In the genomic region with DNA sequence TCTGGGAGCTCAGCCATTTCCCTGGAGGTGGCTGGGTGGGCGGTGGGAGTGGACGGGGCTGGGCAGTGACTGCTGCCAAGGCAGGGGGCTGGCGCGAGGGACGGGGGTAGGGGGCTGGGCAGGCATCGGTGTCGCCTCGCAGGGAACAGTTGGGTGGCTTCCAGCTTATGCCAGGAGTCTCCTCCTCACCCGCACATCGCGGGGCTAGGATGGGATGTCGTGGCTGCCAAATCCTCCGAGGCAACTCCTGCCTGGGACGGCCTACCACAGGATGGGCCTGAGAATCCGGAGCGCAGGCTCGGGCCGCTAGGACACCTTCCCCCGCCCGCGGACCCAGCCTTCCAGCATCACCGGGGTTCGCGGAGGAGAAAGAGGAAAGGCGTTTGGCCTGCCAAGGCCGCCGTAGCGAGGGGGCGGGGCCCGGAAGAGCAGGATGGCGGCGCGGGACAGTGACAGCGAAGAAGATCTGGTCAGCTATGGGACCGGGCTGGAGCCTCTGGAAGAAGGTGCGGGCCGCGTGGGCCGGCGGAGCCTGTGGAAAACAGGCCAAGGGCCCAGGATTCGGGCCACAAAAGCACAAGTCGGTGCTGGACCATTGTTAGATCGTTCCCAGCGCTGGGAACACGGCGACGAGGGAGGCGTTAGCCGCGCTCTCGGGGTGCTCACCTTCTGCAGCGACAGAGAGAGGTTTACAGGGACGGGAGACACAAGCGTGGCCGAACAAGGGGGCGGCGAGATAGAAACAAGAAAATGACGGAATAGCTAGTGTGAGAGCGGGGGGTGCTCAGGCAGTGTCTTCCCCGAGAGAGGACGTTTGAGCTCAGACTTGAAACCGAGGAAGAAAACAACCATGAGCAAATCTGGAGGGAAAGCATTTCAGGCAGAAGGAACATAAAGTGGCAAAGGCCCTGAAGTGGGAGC, we compare ENCODE assay signal across 1 cellular context.
TF ChIP-seq lines count a peak whose summit lies in the region.

A gene with protein sequence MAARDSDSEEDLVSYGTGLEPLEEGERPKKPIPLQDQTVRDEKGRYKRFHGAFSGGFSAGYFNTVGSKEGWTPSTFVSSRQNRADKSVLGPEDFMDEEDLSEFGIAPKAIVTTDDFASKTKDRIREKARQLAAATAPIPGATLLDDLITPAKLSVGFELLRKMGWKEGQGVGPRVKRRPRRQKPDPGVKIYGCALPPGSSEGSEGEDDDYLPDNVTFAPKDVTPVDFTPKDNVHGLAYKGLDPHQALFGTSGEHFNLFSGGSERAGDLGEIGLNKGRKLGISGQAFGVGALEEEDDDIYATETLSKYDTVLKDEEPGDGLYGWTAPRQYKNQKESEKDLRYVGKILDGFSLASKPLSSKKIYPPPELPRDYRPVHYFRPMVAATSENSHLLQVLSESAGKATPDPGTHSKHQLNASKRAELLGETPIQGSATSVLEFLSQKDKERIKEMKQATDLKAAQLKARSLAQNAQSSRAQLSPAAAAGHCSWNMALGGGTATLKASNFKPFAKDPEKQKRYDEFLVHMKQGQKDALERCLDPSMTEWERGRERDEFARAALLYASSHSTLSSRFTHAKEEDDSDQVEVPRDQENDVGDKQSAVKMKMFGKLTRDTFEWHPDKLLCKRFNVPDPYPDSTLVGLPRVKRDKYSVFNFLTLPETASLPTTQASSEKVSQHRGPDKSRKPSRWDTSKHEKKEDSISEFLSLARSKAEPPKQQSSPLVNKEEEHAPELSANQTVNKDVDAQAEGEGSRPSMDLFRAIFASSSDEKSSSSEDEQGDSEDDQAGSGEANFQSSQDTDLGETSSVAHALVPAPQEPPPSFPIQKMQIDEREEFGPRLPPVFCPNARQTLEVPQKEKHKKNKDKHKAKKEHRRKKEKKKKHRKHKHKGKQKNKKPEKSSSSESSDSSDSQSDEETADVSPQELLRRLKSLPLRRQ (plus strand): TSS at position 421 of the 921 bp plus-strand sequence. CDS start 13 bp downstream, at position 434.

TF ChIP-seq in HEK293, 187 proteins besides CTCF, POLR2A, EP300 and RAD21 (continued from another document):
- peak; percentile 55 for TF ChIP-seq OSR2 (tag by site-specific recombination; IDR thresholded peaks at IDR 0.05)
- TF ChIP-seq ZNF747 (tag by site-specific recombination; IDR thresholded peaks at IDR 0.05): no peak
- no peak for TF ChIP-seq ZNF585B (tag by site-specific recombination; IDR thresholded peaks at IDR 0.05)
- TF ChIP-seq ZBTB7A (tag by site-specific recombination; IDR thresholded peaks at IDR 0.05; ENCODE audit: low read depth): no peak; the same call in 1 of the 2 replicates
- TF ChIP-seq ZBTB8A (tag by site-specific recombination; IDR thresholded peaks at IDR 0.05): peak; percentile 90
- TF ChIP-seq ZNF639 (tag by site-specific recombination; IDR thresholded peaks at IDR 0.05): peak; percentile 93
TF ChIP-seq in HEK293: peak in this region for 85.
